Comparison of ENCODE assay signal across 3 cellular contexts in the genomic region with DNA sequence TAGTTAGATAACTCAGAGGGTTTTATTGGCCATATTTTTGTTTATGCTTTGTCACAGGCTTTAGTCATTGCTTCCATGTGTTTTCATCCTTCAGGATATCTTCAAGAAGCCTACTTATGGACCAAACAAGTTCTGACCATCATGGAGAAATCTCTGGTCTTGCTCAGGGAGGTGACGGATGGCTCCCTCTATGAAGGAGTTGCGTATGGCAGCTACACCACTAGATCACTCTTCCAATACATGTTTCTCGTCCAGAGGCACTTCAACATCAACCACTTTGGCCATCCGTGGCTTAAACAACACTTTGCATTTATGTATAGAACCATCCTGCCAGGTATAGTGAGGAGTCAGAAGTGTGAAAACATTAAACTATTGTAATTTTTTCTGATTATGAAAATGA.
TF ChIP-seq lines count a peak whose summit lies in the region.

No MANE protein-coding gene starts in this region.

TF ChIP-seq in GM23338, 12 proteins besides CTCF, POLR2A, EP300 and RAD21 (continues in another document):
- TF ChIP-seq EZH2phosphoT487 (IDR thresholded peaks at IDR 0.05; ENCODE audit: unreplicated experiment) (no peak), NANOG (IDR thresholded peaks at IDR 0.05; ENCODE audit: borderline replicate concordance) (no peak), JUNB (IDR thresholded peaks at IDR 0.05; ENCODE audit: unreplicated experiment) (no peak), EZH2 (IDR thresholded peaks at IDR 0.05; ENCODE audit: low read depth, unreplicated experiment) (no peak), ZNF331 (CRISPR knock-in tag; IDR thresholded peaks at IDR 0.05; ENCODE audit: low read depth) (no peak), ZNF114 (CRISPR knock-in tag; IDR thresholded peaks at IDR 0.05) (no peak), CREB1 (CRISPR knock-in tag; IDR thresholded peaks at IDR 0.05; ENCODE audit: low read depth) (no peak)
- TF ChIP-seq, protein P1, sequence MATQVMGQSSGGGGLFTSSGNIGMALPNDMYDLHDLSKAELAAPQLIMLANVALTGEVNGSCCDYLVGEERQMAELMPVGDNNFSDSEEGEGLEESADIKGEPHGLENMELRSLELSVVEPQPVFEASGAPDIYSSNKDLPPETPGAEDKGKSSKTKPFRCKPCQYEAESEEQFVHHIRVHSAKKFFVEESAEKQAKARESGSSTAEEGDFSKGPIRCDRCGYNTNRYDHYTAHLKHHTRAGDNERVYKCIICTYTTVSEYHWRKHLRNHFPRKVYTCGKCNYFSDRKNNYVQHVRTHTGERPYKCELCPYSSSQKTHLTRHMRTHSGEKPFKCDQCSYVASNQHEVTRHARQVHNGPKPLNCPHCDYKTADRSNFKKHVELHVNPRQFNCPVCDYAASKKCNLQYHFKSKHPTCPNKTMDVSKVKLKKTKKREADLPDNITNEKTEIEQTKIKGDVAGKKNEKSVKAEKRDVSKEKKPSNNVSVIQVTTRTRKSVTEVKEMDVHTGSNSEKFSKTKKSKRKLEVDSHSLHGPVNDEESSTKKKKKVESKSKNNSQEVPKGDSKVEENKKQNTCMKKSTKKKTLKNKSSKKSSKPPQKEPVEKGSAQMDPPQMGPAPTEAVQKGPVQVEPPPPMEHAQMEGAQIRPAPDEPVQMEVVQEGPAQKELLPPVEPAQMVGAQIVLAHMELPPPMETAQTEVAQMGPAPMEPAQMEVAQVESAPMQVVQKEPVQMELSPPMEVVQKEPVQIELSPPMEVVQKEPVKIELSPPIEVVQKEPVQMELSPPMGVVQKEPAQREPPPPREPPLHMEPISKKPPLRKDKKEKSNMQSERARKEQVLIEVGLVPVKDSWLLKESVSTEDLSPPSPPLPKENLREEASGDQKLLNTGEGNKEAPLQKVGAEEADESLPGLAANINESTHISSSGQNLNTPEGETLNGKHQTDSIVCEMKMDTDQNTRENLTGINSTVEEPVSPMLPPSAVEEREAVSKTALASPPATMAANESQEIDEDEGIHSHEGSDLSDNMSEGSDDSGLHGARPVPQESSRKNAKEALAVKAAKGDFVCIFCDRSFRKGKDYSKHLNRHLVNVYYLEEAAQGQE (IDR thresholded peaks at IDR 0.05; ENCODE audit: unreplicated experiment), result no peak
- TF ChIP-seq, protein P2, sequence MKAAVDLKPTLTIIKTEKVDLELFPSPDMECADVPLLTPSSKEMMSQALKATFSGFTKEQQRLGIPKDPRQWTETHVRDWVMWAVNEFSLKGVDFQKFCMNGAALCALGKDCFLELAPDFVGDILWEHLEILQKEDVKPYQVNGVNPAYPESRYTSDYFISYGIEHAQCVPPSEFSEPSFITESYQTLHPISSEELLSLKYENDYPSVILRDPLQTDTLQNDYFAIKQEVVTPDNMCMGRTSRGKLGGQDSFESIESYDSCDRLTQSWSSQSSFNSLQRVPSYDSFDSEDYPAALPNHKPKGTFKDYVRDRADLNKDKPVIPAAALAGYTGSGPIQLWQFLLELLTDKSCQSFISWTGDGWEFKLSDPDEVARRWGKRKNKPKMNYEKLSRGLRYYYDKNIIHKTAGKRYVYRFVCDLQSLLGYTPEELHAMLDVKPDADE (IDR thresholded peaks at IDR 0.05), result no peak

TF ChIP-seq in WTC11, 78 proteins besides CTCF, POLR2A, EP300 and RAD21:
- no peak for TF ChIP-seq NR3C1 (CRISPR knock-in tag; conservative IDR thresholded peaks at IDR 0.05; ENCODE audit: low read depth)
- no peak for TF ChIP-seq NR1H2 (CRISPR knock-in tag; IDR thresholded peaks at IDR 0.05)
- no peak for TF ChIP-seq ELF4 (CRISPR knock-in tag; IDR thresholded peaks at IDR 0.05; ENCODE audit: low read depth)
- TF ChIP-seq NFE2L1 (CRISPR knock-in tag; IDR thresholded peaks at IDR 0.05), result no peak
- TF ChIP-seq, protein P3, sequence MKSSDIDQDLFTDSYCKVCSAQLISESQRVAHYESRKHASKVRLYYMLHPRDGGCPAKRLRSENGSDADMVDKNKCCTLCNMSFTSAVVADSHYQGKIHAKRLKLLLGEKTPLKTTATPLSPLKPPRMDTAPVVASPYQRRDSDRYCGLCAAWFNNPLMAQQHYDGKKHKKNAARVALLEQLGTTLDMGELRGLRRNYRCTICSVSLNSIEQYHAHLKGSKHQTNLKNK (CRISPR knock-in tag; IDR thresholded peaks at IDR 0.05), result no peak

TF ChIP-seq in H1, 55 proteins besides CTCF, POLR2A, EP300 and RAD21:
- TF ChIP-seq PHF8 (conservative IDR thresholded peaks at IDR 0.05; ENCODE audit: low read depth, low read length) (no peak), POU5F1 (IDR thresholded peaks at IDR 0.05; ENCODE audit: low read depth, low read length) (no peak), GABPA (IDR thresholded peaks at IDR 0.05; ENCODE audit: borderline replicate concordance, insufficient read depth, low read length) (no peak), ZNF274 (IDR thresholded peaks at IDR 0.05; ENCODE audit: borderline replicate concordance, extremely low read depth, low read length) (no peak), CREB1 (IDR thresholded peaks at IDR 0.05) (no peak), CBX5 (IDR thresholded peaks at IDR 0.05; ENCODE audit: low read depth, low read length) (no peak)
- TF ChIP-seq, protein P4, sequence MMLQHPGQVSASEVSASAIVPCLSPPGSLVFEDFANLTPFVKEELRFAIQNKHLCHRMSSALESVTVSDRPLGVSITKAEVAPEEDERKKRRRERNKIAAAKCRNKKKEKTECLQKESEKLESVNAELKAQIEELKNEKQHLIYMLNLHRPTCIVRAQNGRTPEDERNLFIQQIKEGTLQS (IDR thresholded peaks at IDR 0.05; ENCODE audit: insufficient read depth, low read depth, low read length), result no peak
- TF ChIP-seq, protein P5, sequence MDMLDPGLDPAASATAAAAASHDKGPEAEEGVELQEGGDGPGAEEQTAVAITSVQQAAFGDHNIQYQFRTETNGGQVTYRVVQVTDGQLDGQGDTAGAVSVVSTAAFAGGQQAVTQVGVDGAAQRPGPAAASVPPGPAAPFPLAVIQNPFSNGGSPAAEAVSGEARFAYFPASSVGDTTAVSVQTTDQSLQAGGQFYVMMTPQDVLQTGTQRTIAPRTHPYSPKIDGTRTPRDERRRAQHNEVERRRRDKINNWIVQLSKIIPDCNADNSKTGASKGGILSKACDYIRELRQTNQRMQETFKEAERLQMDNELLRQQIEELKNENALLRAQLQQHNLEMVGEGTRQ (IDR thresholded peaks at IDR 0.05; ENCODE audit: low read length), result no peak
- TF ChIP-seq, protein P6, sequence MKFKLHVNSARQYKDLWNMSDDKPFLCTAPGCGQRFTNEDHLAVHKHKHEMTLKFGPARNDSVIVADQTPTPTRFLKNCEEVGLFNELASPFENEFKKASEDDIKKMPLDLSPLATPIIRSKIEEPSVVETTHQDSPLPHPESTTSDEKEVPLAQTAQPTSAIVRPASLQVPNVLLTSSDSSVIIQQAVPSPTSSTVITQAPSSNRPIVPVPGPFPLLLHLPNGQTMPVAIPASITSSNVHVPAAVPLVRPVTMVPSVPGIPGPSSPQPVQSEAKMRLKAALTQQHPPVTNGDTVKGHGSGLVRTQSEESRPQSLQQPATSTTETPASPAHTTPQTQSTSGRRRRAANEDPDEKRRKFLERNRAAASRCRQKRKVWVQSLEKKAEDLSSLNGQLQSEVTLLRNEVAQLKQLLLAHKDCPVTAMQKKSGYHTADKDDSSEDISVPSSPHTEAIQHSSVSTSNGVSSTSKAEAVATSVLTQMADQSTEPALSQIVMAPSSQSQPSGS (IDR thresholded peaks at IDR 0.05; ENCODE audit: low read length), result no peak
